Comparison of ENCODE assay signal across 21 cellular contexts in the genomic region with DNA sequence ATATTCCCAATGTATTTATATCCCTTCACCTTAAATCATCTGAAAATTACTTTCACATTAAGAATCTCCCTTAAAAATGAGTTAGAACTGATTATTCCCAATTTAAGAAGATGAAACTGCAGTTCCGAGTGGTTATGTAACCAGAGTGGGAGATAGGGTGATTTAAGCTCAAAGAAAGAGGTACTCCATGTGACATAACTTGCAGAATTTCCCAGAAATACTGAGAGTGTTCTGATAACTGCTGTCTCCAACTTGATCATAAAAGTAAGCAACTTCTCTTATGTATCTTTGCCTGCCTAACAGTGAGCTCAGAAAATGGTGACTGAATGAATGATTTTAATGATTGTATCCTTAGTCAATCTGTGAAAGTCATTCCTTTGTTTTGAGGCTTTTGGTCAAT.
"Had no signal": no experiment of that assay in that cellular context is flagged by ENCODE, and none has a peak within 500 bp of the region (broad histone marks: within the 10 kb centered on the region; RNA-seq: fewer than 3 reads in every experiment).

No MANE protein-coding gene starts in this region.

- DNase-seq: activated B cell treated with CpG ODN at 0.5 μM for 24 hours; activated CD4-positive, alpha-beta T cell treated with anti-CD3 and anti-CD28 coated beads for 4 hours; activated CD4-positive, alpha-beta T cell treated with anti-CD3 and anti-CD28 coated beads, Interleukin-2, amount 50 U/mL, for 48 hours; activated naive CD4-positive, alpha-beta T cell treated with anti-CD3 and anti-CD28 coated beads, Interleukin-2, amount 10 ng/mL, durations not matched to agents 7 days and 5 days; activated T-cell treated with anti-CD3 and anti-CD28 coated beads, Interleukin-2, amount 50 U/mL, for 48 hours; immature natural killer cell; lower lobe of right lung; mesendoderm; naive thymus-derived CD4-positive, alpha-beta T cell; occipital lobe; stimulated activated CD4-positive, alpha-beta T cell treated with anti-CD3 and anti-CD28 coated beads, Interleukin-12 subunit alpha, Interleukin-12 subunit beta, amount 100 ng/mL, for 4 hours; stimulated activated CD4-positive, alpha-beta T cell treated with anti-CD3 and anti-CD28 coated beads, Interleukin-1b, Interleukin-23, amount 100 ng/mL, for 48 hours had no signal

- H3K4me1 ChIP-seq: lower lobe of right lung had no signal

- ATAC-seq: naive thymus-derived CD4-positive, alpha-beta T cell had no signal

- H3K4me3 Mint-ChIP-seq: activated B cell treated with CpG ODN at 0.5 μM for 24 hours; activated naive CD4-positive, alpha-beta T cell treated with anti-CD3 and anti-CD28 coated beads, Interleukin-2, amount 10 ng/mL, durations not matched to agents 7 days and 5 days; immature natural killer cell; naive thymus-derived CD4-positive, alpha-beta T cell; neural crest cell; stimulated activated naive CD8-positive, alpha-beta T cell treated with anti-CD3 and anti-CD28 coated beads, Interleukin-15, Interleukin-2, amounts not matched to agents 100 ng/mL and 50 ng/mL, for 24 hours; T-helper 2 cell treated with Interferon-gamma antibody and Interleukin-4, amounts not matched to agents 5 μg/mL and 100 μg/mL, for 36 hours had no signal

- H3K9me3 ChIP-seq: body of pancreas, lower lobe of right lung, tibial nerve had no signal

- H3K36me3 ChIP-seq: cardiac muscle cell, lower lobe of right lung, tibial nerve had no signal

- H3K27ac Mint-ChIP-seq: activated B cell treated with CpG ODN at 0.5 μM for 24 hours; activated naive CD4-positive, alpha-beta T cell treated with anti-CD3 and anti-CD28 coated beads, Interleukin-2, amount 10 ng/mL, durations not matched to agents 7 days and 5 days; immature natural killer cell; naive thymus-derived CD4-positive, alpha-beta T cell; stimulated activated naive CD8-positive, alpha-beta T cell treated with anti-CD3 and anti-CD28 coated beads, Interleukin-15, Interleukin-2, amounts not matched to agents 100 ng/mL and 50 ng/mL, for 24 hours; T-helper 2 cell treated with Interferon-gamma antibody and Interleukin-4, amounts not matched to agents 5 μg/mL and 100 μg/mL, for 36 hours had no signal

- H3K27me3 Mint-ChIP-seq: activated naive CD4-positive, alpha-beta T cell treated with anti-CD3 and anti-CD28 coated beads, Interleukin-2, amount 10 ng/mL, durations not matched to agents 7 days and 5 days; stimulated activated naive CD8-positive, alpha-beta T cell treated with anti-CD3 and anti-CD28 coated beads, Interleukin-15, Interleukin-2, amounts not matched to agents 100 ng/mL and 50 ng/mL, for 24 hours had no signal

- H3K27ac ChIP-seq: cardiac muscle cell, foreskin keratinocyte, lower lobe of right lung, tibial nerve had no signal

- FAIRE-seq: TTC549, urothelium cell line had no signal

- H3K4me3 ChIP-seq: body of pancreas, cardiac muscle cell, lower lobe of right lung, tibial nerve had no signal

- H3K27me3 ChIP-seq: body of pancreas, cardiac muscle cell, foreskin keratinocyte, tibial nerve had no signal

- H3K36me3 Mint-ChIP-seq: activated naive CD4-positive, alpha-beta T cell treated with anti-CD3 and anti-CD28 coated beads, Interleukin-2, amount 10 ng/mL, durations not matched to agents 7 days and 5 days; immature natural killer cell had no signal
